Comparison of ENCODE assay signal across 22 cellular contexts in genomic region chr1:247336390-247336789, GRCh38. TPM values are rescaled to one million over a fixed set of nuclear protein-coding genes. Genes with fewer than 3 reads are reported as not detected.
DNase-seq lines count a peak whose midpoint lies in the region; ATAC-seq and TF ChIP-seq lines count a peak whose summit lies in the region.
"Had no signal": no experiment of that assay in that cellular context is flagged by ENCODE, and none has a peak within 500 bp of the region (broad histone marks: within the 10 kb centered on the region; RNA-seq: fewer than 3 reads in every experiment).

No MANE protein-coding gene starts in this region.

- peaks cover 11% of the 10 kb centered on the region for H3K9me3 Mint-ChIP-seq in glutamatergic neuron (ENCODE audit: unreplicated experiment)
- H3K9me3 Mint-ChIP-seq in naive thymus-derived CD4-positive, alpha-beta T cell: peaks cover 0 to 1% (median 0%) of the 10 kb centered on the region in 11 donors
- H3K9me3 Mint-ChIP-seq: memory B cell; stimulated activated naive CD8-positive, alpha-beta T cell treated with anti-CD3 and anti-CD28 coated beads, Interleukin-15, amount 100 ng/mL, for 72 hours; T-cell had no signal

- H3K27me3 ChIP-seq in BLaER1: no peaks in the 10 kb centered on the region
- no peaks in the 10 kb centered on the region for H3K27me3 ChIP-seq in naive thymus-derived CD4-positive, alpha-beta T cell (ENCODE audit: control insufficient read depth in 2 of 2, insufficient read depth in 2 of 2, low read length in 2 of 2)
- H3K27me3 ChIP-seq: breast epithelium, transverse colon had no signal

- H4K20me1 ChIP-seq in BLaER1: peaks cover 46% of the 10 kb centered on the region

- no peak for ATAC-seq in naive thymus-derived CD4-positive, alpha-beta T cell
- ATAC-seq in HG02981 (IDR thresholded peaks at IDR 0.05; ENCODE audit: unreplicated experiment): no peak
- ATAC-seq: activated CD8-positive, alpha-beta T cell treated with anti-CD3 and anti-CD28 coated beads, Interleukin-2, amount 10 ng/mL, durations not matched to agents 7 days and 5 days; left cardiac atrium; right cardiac atrium; stimulated activated naive CD8-positive, alpha-beta T cell treated with anti-CD3 and anti-CD28 coated beads, Interleukin-15, amount 100 ng/mL, for 72 hours; T-cell had no signal

- peaks cover 39% of the 10 kb centered on the region for H3K36me3 ChIP-seq in BLaER1
- no peaks in the 10 kb centered on the region for H3K36me3 ChIP-seq in naive thymus-derived CD4-positive, alpha-beta T cell (ENCODE audit: control insufficient read depth in 2 of 3, insufficient read depth in 3 of 3, low read length in 3 of 3)
- H3K36me3 ChIP-seq: breast epithelium, transverse colon had no signal

- no peaks in the 10 kb centered on the region for H3K9me3 ChIP-seq in BLaER1
- H3K9me3 ChIP-seq in naive thymus-derived CD4-positive, alpha-beta T cell (ENCODE audit: control insufficient read depth in 2 of 3, low read length in 3 of 3): no peaks in the 10 kb centered on the region
- H3K9me3 ChIP-seq: breast epithelium, transverse colon had no signal

- H3K27ac Mint-ChIP-seq in glutamatergic neuron (ENCODE audit: unreplicated experiment): peak overlapping the region; percentile 88
- peak overlapping the region in 1 of 9 donors; percentile 22 for H3K27ac Mint-ChIP-seq in naive thymus-derived CD4-positive, alpha-beta T cell
- H3K27ac Mint-ChIP-seq: activated CD8-positive, alpha-beta T cell treated with anti-CD3 and anti-CD28 coated beads, Interleukin-2, amount 10 ng/mL, durations not matched to agents 7 days and 5 days; memory B cell; T-cell had no signal

- no peak for TF ChIP-seq CTCF in glutamatergic neuron (IDR thresholded peaks at IDR 0.05; ENCODE audit: partially characterized antibody, unreplicated experiment)

- CTCF ChIA-PET in naive thymus-derived CD4-positive, alpha-beta T cell (lab: Charles Lee): no interaction called here

- H3K4me1 Mint-ChIP-seq in glutamatergic neuron (ENCODE audit: low read depth, unreplicated experiment): peaks cover 40% of the 10 kb centered on the region
- H3K4me1 Mint-ChIP-seq in naive thymus-derived CD4-positive, alpha-beta T cell: peaks cover 4 to 22% (median 12%) of the 10 kb centered on the region in 7 donors

- peak overlapping the region; percentile 7; the same call in 1 of the 2 replicates for H3K4me2 ChIP-seq in BLaER1
- H3K4me2 ChIP-seq: PC-9 had no signal

- peaks cover 60% of the 10 kb centered on the region for H3K4me1 ChIP-seq in BLaER1
- H3K4me1 ChIP-seq in naive thymus-derived CD4-positive, alpha-beta T cell (ENCODE audit: control insufficient read depth in 2 of 2, insufficient read depth in 2 of 2, low read length in 2 of 2): peaks cover 0 to 5% of the 10 kb centered on the region in 2 donors
- H3K4me1 ChIP-seq: breast epithelium had no signal

- H3K27ac ChIP-seq in BLaER1: no peak overlapping the region
- H3K27ac ChIP-seq in naive thymus-derived CD4-positive, alpha-beta T cell (ENCODE audit: low read depth, low read length): no peak overlapping the region
- H3K27ac ChIP-seq: breast epithelium, PC-9, transverse colon had no signal

- peak overlapping the region; percentile 79 for H3K4me3 Mint-ChIP-seq in glutamatergic neuron (ENCODE audit: unreplicated experiment)
- no peak overlapping the region for H3K4me3 Mint-ChIP-seq in naive thymus-derived CD4-positive, alpha-beta T cell
- H3K4me3 Mint-ChIP-seq: activated CD8-positive, alpha-beta T cell treated with anti-CD3 and anti-CD28 coated beads, Interleukin-2, amount 10 ng/mL, durations not matched to agents 7 days and 5 days; memory B cell; T-cell had no signal

- no peak overlapping the region for H3K4me3 ChIP-seq in BLaER1
- H3K4me3 ChIP-seq in naive thymus-derived CD4-positive, alpha-beta T cell (ENCODE audit: low read length): no peak overlapping the region
- H3K4me3 ChIP-seq: breast epithelium, PC-9, transverse colon had no signal

- intact Hi-C loops in naive thymus-derived CD4-positive, alpha-beta T cell (cut with micrococcal nuclease): loop anchor here in 1 of 2 donors (10.0 kb wide), 1 partner anchor 772 kb away; the partner anchor contains the start of genes CNST and TFB2M
- intact Hi-C loops in posterior cingulate gyrus (cut with DNase I): loop anchor here (10.0 kb wide), 1 partner anchor 232 kb away; the partner anchor contains the start of gene ZNF669

- POLR2A ChIA-PET in naive thymus-derived CD4-positive, alpha-beta T cell (lab: Charles Lee): interaction anchor here (0.6 to 0.9 kb wide), 3 partner anchors 10 to 172 kb away, joined by 3 to 9 read pairs (median 4); no protein-coding TSS in a partner anchor

- H3K36me3 Mint-ChIP-seq in glutamatergic neuron (ENCODE audit: unreplicated experiment): peaks cover 7% of the 10 kb centered on the region
- no peaks in the 10 kb centered on the region for H3K36me3 Mint-ChIP-seq in naive thymus-derived CD4-positive, alpha-beta T cell
- H3K36me3 Mint-ChIP-seq: memory B cell, T-cell had no signal

- peaks cover 23% of the 10 kb centered on the region for H3K27me3 Mint-ChIP-seq in glutamatergic neuron (ENCODE audit: unreplicated experiment)
- H3K27me3 Mint-ChIP-seq in naive thymus-derived CD4-positive, alpha-beta T cell: no peaks in the 10 kb centered on the region
- H3K27me3 Mint-ChIP-seq: memory B cell; stimulated activated naive CD8-positive, alpha-beta T cell treated with anti-CD3 and anti-CD28 coated beads, Interleukin-15, amount 100 ng/mL, for 72 hours; T-cell had no signal

- H3K9ac ChIP-seq in BLaER1: no peak overlapping the region

- DNase-seq in NCI-H146 (lab: John Stamatoyannopoulos, UW): peak; percentile 100
- peak; percentile 77 for DNase-seq in NCI-H774 (lab: John Stamatoyannopoulos, UW)
- no peak for DNase-seq in glutamatergic neuron
- DNase-seq in naive thymus-derived CD4-positive, alpha-beta T cell: no peak
- DNase-seq in EL: no peak
- DNase-seq in posterior cingulate gyrus: no peak
- DNase-seq: activated CD4-positive, alpha-beta T cell treated with anti-CD3 and anti-CD28 coated beads for 1 hour; activated CD8-positive, alpha-beta T cell treated with anti-CD3 and anti-CD28 coated beads, Interleukin-2, amount 10 ng/mL, durations not matched to agents 7 days and 5 days; activated gamma-delta T cell treated with Interleukin-2 at 50 U/mL for 16 hours; cortex of kidney; NCI-H1105; NCI-H2171; PC-9; T-cell; transverse colon had no signal

RNA-seq across cellular contexts. Expression of gene ZNF496, which starts 4.7 kb away (rescaled TPM):
- 60.5 TPM for total RNA-seq in glutamatergic neuron (ENCODE audit: unreplicated experiment)
- 10 to 100 TPM in 3 of 5 experiments, 1 to 10 TPM in 2; 9.5 to 25.1 (median 17.3) TPM for total RNA-seq in naive thymus-derived CD4-positive, alpha-beta T cell
- polyA plus RNA-seq in naive thymus-derived CD4-positive, alpha-beta T cell: 10 to 100 TPM in 1 of 2 donors, 1 to 10 TPM in 1; 9.2 to 10.5 TPM

Comparison
In these comparisons a context has a peak if more than half of its experiments do, and no peak if none do; other contexts are left out.
1. DNase-seq: peak in NCI-H146 (single experiment) and NCI-H774 (single experiment); none in glutamatergic neuron (single experiment), naive thymus-derived CD4-positive, alpha-beta T cell (0 of 9), EL (single experiment) and posterior cingulate gyrus (0 of 10).